1 cellular context compared by ENCODE assay signal in the genomic region with DNA sequence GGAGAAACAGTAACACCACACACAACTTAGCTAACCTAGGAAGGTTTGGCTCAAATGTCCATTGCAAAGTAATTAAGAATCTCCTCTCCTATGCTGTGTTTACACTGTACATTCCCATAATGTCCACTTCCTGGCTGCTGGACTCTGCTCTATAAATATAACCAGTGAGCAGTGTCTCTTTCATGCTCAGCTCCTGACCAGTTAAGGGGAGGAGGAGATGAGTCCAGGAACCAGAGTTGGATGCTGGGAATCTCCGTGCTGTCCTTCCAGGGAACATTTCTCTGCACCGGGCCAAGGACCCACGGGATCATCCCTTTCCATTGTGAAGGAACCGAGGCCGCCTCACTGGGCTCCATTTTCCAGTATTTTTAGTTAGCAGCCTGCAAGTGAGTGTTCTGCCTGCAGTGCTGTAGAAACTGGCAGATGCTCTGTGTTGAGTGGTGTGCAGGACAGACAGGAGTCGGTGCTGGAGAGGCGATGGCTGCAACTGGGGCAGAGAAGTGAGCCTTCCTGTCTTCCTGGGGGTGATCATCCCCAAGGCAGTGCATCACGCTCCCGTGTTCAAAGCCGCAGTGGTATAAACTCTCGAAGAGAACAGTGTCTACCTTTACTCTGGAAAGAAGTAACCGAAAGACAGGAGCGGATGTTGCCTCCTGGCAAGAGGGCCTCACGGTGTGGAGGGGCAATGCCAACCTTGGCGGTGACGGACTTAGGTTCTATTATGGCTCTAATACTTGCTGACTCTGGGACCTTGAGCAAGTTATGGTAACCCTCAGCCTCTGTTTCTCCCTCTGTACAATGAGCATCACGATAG.
A peak's percentile ranks its signal among the peaks of the same experiment; 100 is the strongest.
TF ChIP-seq lines count a peak whose summit lies in the region.

No MANE protein-coding gene starts in this region.

TF ChIP-seq in HepG2, 621 proteins besides CTCF, POLR2A, EP300 and RAD21 (continued from another document and continues in another):
- TF ChIP-seq, protein P1, sequence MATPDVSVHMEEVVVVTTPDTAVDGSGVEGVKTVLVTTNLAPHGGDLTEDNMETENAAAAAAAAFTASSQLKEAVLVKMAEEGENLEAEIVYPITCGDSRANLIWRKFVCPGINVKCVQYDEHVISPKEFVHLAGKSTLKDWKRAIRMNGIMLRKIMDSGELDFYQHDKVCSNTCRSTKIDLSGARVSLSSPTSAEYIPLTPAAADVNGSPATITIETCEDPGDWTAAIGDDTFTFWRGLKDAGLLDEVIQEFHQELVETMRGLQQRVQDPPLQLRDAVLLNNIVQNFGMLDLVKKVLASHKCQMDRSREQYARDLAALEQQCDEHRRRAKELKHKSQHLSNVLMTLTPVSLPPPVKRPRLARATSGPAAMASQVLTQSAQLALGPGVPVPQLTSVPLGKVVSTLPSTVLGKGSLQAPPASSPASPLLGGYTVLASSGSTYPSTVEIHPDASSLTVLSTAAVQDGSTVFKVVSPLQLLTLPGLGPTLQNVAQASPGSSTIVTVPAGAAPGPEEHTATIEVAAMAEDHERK (CRISPR knock-in tag; IDR thresholded peaks at IDR 0.05; ENCODE audit: low read depth) = no peak
- peak; percentile 93 for TF ChIP-seq SP5 (CRISPR knock-in tag; IDR thresholded peaks at IDR 0.05; ENCODE audit: borderline replicate concordance, low read depth)
- TF ChIP-seq DPF2 (CRISPR knock-in tag; IDR thresholded peaks at IDR 0.05; ENCODE audit: borderline replicate concordance, low read depth) = peak; percentile 86
- no peak for TF ChIP-seq PHB2 (IDR thresholded peaks at IDR 0.05; ENCODE audit: partially characterized antibody)
- TF ChIP-seq ZNF670 (CRISPR knock-in tag; IDR thresholded peaks at IDR 0.05; ENCODE audit: borderline replicate concordance) = no peak
- peak; percentile 94 for TF ChIP-seq ERF (CRISPR knock-in tag; IDR thresholded peaks at IDR 0.05)
- TF ChIP-seq ZNF235 (CRISPR knock-in tag; IDR thresholded peaks at IDR 0.05; ENCODE audit: borderline replicate concordance) = no peak
- TF ChIP-seq ZFP82 (CRISPR knock-in tag; IDR thresholded peaks at IDR 0.05; ENCODE audit: borderline replicate concordance) = no peak
- TF ChIP-seq ZNF263 (CRISPR knock-in tag; IDR thresholded peaks at IDR 0.05) = peak; percentile 63; the same call in 1 of the 2 replicates
- TF ChIP-seq ATF1 (CRISPR knock-in tag; IDR thresholded peaks at IDR 0.05) = no peak
- TF ChIP-seq, protein P2, sequence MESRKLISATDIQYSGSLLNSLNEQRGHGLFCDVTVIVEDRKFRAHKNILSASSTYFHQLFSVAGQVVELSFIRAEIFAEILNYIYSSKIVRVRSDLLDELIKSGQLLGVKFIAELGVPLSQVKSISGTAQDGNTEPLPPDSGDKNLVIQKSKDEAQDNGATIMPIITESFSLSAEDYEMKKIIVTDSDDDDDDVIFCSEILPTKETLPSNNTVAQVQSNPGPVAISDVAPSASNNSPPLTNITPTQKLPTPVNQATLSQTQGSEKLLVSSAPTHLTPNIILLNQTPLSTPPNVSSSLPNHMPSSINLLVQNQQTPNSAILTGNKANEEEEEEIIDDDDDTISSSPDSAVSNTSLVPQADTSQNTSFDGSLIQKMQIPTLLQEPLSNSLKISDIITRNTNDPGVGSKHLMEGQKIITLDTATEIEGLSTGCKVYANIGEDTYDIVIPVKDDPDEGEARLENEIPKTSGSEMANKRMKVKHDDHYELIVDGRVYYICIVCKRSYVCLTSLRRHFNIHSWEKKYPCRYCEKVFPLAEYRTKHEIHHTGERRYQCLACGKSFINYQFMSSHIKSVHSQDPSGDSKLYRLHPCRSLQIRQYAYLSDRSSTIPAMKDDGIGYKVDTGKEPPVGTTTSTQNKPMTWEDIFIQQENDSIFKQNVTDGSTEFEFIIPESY (CRISPR knock-in tag; IDR thresholded peaks at IDR 0.05) = no peak
- peak; percentile 76; the same call in 1 of the 2 replicates for TF ChIP-seq FOXK1 (CRISPR knock-in tag; IDR thresholded peaks at IDR 0.05; ENCODE audit: borderline replicate concordance, low read depth)
- peak; percentile 51 for TF ChIP-seq POLR2AphosphoS5 (IDR thresholded peaks at IDR 0.05; ENCODE audit: low read depth, low read length)
- no peak for TF ChIP-seq ZNF616 (CRISPR knock-in tag; IDR thresholded peaks at IDR 0.05; ENCODE audit: low read depth)
- no peak for TF ChIP-seq KLF11 (CRISPR knock-in tag; IDR thresholded peaks at IDR 0.05)
- no peak for TF ChIP-seq PLRG1 (conservative IDR thresholded peaks at IDR 0.05)
- TF ChIP-seq GABPB1 (CRISPR knock-in tag; IDR thresholded peaks at IDR 0.05) = peak; percentile 60; the same call in 1 of the 2 replicates
- no peak for TF ChIP-seq ATF7-NPFF (CRISPR knock-in tag; IDR thresholded peaks at IDR 0.05; ENCODE audit: low read depth)
- TF ChIP-seq KDM5B (CRISPR knock-in tag; IDR thresholded peaks at IDR 0.05; ENCODE audit: borderline replicate concordance) = peak; percentile 7; the same call in 1 of the 2 replicates
- TF ChIP-seq, protein P3, sequence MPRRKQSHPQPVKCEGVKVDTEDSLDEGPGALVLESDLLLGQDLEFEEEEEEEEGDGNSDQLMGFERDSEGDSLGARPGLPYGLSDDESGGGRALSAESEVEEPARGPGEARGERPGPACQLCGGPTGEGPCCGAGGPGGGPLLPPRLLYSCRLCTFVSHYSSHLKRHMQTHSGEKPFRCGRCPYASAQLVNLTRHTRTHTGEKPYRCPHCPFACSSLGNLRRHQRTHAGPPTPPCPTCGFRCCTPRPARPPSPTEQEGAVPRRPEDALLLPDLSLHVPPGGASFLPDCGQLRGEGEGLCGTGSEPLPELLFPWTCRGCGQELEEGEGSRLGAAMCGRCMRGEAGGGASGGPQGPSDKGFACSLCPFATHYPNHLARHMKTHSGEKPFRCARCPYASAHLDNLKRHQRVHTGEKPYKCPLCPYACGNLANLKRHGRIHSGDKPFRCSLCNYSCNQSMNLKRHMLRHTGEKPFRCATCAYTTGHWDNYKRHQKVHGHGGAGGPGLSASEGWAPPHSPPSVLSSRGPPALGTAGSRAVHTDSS (CRISPR knock-in tag; conservative IDR thresholded peaks at IDR 0.05) = no peak
- no peak for TF ChIP-seq KDM5A (IDR thresholded peaks at IDR 0.05; ENCODE audit: borderline replicate concordance, low read length)
- no peak for TF ChIP-seq NAIF1 (CRISPR knock-in tag; IDR thresholded peaks at IDR 0.05; ENCODE audit: borderline replicate concordance)
- peak; percentile 49; the same call in 1 of the 2 replicates for TF ChIP-seq ZMYM4 (CRISPR knock-in tag; IDR thresholded peaks at IDR 0.05)
- TF ChIP-seq, protein P4, sequence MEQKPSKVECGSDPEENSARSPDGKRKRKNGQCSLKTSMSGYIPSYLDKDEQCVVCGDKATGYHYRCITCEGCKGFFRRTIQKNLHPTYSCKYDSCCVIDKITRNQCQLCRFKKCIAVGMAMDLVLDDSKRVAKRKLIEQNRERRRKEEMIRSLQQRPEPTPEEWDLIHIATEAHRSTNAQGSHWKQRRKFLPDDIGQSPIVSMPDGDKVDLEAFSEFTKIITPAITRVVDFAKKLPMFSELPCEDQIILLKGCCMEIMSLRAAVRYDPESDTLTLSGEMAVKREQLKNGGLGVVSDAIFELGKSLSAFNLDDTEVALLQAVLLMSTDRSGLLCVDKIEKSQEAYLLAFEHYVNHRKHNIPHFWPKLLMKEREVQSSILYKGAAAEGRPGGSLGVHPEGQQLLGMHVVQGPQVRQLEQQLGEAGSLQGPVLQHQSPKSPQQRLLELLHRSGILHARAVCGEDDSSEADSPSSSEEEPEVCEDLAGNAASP (CRISPR knock-in tag; IDR thresholded peaks at IDR 0.05; ENCODE audit: borderline replicate concordance) = peak; percentile 73
- peak; percentile 77; the same call in 1 of the 2 replicates for TF ChIP-seq TRIM24 (CRISPR knock-in tag; IDR thresholded peaks at IDR 0.05)
- TF ChIP-seq, protein P5, sequence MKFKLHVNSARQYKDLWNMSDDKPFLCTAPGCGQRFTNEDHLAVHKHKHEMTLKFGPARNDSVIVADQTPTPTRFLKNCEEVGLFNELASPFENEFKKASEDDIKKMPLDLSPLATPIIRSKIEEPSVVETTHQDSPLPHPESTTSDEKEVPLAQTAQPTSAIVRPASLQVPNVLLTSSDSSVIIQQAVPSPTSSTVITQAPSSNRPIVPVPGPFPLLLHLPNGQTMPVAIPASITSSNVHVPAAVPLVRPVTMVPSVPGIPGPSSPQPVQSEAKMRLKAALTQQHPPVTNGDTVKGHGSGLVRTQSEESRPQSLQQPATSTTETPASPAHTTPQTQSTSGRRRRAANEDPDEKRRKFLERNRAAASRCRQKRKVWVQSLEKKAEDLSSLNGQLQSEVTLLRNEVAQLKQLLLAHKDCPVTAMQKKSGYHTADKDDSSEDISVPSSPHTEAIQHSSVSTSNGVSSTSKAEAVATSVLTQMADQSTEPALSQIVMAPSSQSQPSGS (CRISPR knock-in tag; IDR thresholded peaks at IDR 0.05) = peak; percentile 78; the same call in 1 of the 2 replicates
- no peak for TF ChIP-seq MED13 (CRISPR knock-in tag; IDR thresholded peaks at IDR 0.05)
- no peak for TF ChIP-seq FOXM1 (CRISPR knock-in tag; IDR thresholded peaks at IDR 0.05)
- no peak for TF ChIP-seq ZNF317 (CRISPR knock-in tag; IDR thresholded peaks at IDR 0.05)
- TF ChIP-seq ZBTB20 (CRISPR knock-in tag; IDR thresholded peaks at IDR 0.05; ENCODE audit: borderline replicate concordance, low read depth) = peak; percentile 100
- TF ChIP-seq, protein P6, sequence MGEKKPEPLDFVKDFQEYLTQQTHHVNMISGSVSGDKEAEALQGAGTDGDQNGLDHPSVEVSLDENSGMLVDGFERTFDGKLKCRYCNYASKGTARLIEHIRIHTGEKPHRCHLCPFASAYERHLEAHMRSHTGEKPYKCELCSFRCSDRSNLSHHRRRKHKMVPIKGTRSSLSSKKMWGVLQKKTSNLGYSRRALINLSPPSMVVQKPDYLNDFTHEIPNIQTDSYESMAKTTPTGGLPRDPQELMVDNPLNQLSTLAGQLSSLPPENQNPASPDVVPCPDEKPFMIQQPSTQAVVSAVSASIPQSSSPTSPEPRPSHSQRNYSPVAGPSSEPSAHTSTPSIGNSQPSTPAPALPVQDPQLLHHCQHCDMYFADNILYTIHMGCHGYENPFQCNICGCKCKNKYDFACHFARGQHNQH (CRISPR knock-in tag; IDR thresholded peaks at IDR 0.05) = peak; percentile 61; the same call in 1 of the 2 replicates
- peak; percentile 69 for TF ChIP-seq PPARG (CRISPR knock-in tag; conservative IDR thresholded peaks at IDR 0.05)
- peak; percentile 84; the same call in 1 of the 2 replicates for TF ChIP-seq SIX1 (CRISPR knock-in tag; IDR thresholded peaks at IDR 0.05; ENCODE audit: borderline replicate concordance)
- no peak for TF ChIP-seq ZNF83 (CRISPR knock-in tag; IDR thresholded peaks at IDR 0.05; ENCODE audit: borderline replicate concordance)
- TF ChIP-seq SIX4 (CRISPR knock-in tag; IDR thresholded peaks at IDR 0.05) = no peak; the same call in 1 of the 2 replicates
- TF ChIP-seq SMYD3 (CRISPR knock-in tag; IDR thresholded peaks at IDR 0.05) = no peak; the same call in 1 of the 2 replicates
- TF ChIP-seq, protein P7, sequence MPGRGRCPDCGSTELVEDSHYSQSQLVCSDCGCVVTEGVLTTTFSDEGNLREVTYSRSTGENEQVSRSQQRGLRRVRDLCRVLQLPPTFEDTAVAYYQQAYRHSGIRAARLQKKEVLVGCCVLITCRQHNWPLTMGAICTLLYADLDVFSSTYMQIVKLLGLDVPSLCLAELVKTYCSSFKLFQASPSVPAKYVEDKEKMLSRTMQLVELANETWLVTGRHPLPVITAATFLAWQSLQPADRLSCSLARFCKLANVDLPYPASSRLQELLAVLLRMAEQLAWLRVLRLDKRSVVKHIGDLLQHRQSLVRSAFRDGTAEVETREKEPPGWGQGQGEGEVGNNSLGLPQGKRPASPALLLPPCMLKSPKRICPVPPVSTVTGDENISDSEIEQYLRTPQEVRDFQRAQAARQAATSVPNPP (CRISPR knock-in tag; IDR thresholded peaks at IDR 0.05) = no peak
- TF ChIP-seq ZMAT3 (CRISPR knock-in tag; conservative IDR thresholded peaks at IDR 0.05) = 0 out of 2 replicates have a peak, but pooled peaks have one; percentile 35
- peak; percentile 87; the same call in 1 of the 2 replicates for TF ChIP-seq ZNF792 (CRISPR knock-in tag; IDR thresholded peaks at IDR 0.05)
- TF ChIP-seq ZNF274 (CRISPR knock-in tag; IDR thresholded peaks at IDR 0.05) = peak; percentile 62; the same call in 1 of the 2 replicates
- no peak for TF ChIP-seq ZNF510 (CRISPR knock-in tag; IDR thresholded peaks at IDR 0.05; ENCODE audit: low read depth)
- TF ChIP-seq, protein P8, sequence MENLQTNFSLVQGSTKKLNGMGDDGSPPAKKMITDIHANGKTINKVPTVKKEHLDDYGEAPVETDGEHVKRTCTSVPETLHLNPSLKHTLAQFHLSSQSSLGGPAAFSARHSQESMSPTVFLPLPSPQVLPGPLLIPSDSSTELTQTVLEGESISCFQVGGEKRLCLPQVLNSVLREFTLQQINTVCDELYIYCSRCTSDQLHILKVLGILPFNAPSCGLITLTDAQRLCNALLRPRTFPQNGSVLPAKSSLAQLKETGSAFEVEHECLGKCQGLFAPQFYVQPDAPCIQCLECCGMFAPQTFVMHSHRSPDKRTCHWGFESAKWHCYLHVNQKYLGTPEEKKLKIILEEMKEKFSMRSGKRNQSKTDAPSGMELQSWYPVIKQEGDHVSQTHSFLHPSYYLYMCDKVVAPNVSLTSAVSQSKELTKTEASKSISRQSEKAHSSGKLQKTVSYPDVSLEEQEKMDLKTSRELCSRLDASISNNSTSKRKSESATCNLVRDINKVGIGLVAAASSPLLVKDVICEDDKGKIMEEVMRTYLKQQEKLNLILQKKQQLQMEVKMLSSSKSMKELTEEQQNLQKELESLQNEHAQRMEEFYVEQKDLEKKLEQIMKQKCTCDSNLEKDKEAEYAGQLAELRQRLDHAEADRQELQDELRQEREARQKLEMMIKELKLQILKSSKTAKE (CRISPR knock-in tag; IDR thresholded peaks at IDR 0.05; ENCODE audit: borderline replicate concordance) = 0 out of 2 replicates have a peak, but pooled peaks have one; percentile 30
- TF ChIP-seq NR3C1 (CRISPR knock-in tag; IDR thresholded peaks at IDR 0.05) = no peak
- TF ChIP-seq, protein P9, sequence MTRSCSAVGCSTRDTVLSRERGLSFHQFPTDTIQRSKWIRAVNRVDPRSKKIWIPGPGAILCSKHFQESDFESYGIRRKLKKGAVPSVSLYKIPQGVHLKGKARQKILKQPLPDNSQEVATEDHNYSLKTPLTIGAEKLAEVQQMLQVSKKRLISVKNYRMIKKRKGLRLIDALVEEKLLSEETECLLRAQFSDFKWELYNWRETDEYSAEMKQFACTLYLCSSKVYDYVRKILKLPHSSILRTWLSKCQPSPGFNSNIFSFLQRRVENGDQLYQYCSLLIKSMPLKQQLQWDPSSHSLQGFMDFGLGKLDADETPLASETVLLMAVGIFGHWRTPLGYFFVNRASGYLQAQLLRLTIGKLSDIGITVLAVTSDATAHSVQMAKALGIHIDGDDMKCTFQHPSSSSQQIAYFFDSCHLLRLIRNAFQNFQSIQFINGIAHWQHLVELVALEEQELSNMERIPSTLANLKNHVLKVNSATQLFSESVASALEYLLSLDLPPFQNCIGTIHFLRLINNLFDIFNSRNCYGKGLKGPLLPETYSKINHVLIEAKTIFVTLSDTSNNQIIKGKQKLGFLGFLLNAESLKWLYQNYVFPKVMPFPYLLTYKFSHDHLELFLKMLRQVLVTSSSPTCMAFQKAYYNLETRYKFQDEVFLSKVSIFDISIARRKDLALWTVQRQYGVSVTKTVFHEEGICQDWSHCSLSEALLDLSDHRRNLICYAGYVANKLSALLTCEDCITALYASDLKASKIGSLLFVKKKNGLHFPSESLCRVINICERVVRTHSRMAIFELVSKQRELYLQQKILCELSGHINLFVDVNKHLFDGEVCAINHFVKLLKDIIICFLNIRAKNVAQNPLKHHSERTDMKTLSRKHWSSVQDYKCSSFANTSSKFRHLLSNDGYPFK (CRISPR knock-in tag; IDR thresholded peaks at IDR 0.05; ENCODE audit: borderline replicate concordance) = no peak
- no peak for TF ChIP-seq AGO1 (IDR thresholded peaks at IDR 0.05; ENCODE audit: low read depth, low read length, poor library complexity, severe bottlenecking)
